Comparison of ENCODE assay signal across 16 cellular contexts in the genomic region with DNA sequence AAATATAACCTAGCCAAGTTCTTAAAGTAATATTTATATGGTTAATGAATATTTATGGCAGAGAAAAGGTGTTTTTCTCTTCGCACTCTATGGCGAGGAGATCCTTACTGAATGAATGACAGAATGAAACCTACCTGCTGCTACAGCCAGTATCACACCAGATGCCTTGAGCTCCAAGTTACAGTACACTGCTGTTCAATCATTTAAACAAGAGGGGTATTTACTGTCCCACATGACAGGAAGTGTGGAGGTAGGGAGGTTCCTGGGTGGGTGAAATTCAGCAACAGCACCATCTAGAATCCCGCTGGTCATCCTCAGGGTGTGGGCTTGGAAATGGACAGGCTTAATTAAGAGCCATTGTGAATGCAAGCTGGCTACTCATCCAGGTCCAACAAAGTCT. TPM values are rescaled to one million over a fixed set of nuclear protein-coding genes. Genes with fewer than 3 reads are reported as not detected.
DNase-seq lines count a peak whose midpoint lies in the region; FAIRE-seq and TF ChIP-seq lines count a peak whose summit lies in the region.
"Had no signal": no experiment of that assay in that cellular context is flagged by ENCODE, and none has a peak within 500 bp of the region (broad histone marks: within the 10 kb centered on the region; RNA-seq: fewer than 3 reads in every experiment).

No MANE protein-coding gene starts in this region.

- no peaks in the 10 kb centered on the region for H3K9me3 Mint-ChIP-seq in MCF 10A (ENCODE audit: unreplicated experiment)
- no peaks in the 10 kb centered on the region for H3K9me3 Mint-ChIP-seq in endodermal cell
- H3K9me3 Mint-ChIP-seq: stimulated activated naive CD8-positive, alpha-beta T cell treated with anti-CD3 and anti-CD28 coated beads, Interleukin-15, amount 100 ng/mL, for 72 hours had no signal

- CTCF ChIA-PET in MCF 10A (lab: Yijun Ruan, JAX): interaction anchor here (0.8 kb wide), 1 partner anchor 65 kb away, joined by 3 read pairs; no protein-coding TSS in a partner anchor

- no peaks in the 10 kb centered on the region for H3K27me3 ChIP-seq in breast epithelium
- H3K27me3 ChIP-seq in muscle layer of colon (ENCODE audit: control insufficient read depth in 1 of 2, insufficient read depth in 2 of 2, low read length in 2 of 2): no peaks in the 10 kb centered on the region
- H3K27me3 ChIP-seq in endodermal cell (ENCODE audit: control insufficient read depth, insufficient read depth, low read length, poor library complexity, severe bottlenecking): peaks cover 97% of the 10 kb centered on the region

- no peaks in the 10 kb centered on the region for H3K27me3 Mint-ChIP-seq in MCF 10A (ENCODE audit: insufficient read depth, unreplicated experiment)
- peaks cover 88% of the 10 kb centered on the region for H3K27me3 Mint-ChIP-seq in endodermal cell (ENCODE audit: insufficient read depth)

- no peaks in the 10 kb centered on the region for H3K36me3 Mint-ChIP-seq in MCF 10A (ENCODE audit: insufficient read depth, unreplicated experiment)
- no peaks in the 10 kb centered on the region for H3K36me3 Mint-ChIP-seq in endodermal cell (ENCODE audit: low read depth)

- BruUV-seq in MCF 10A (replicated peaks; lab: Mats Ljungman, UMichigan): no TSS peak

- H3K4me1 ChIP-seq in breast epithelium (peaks cover 0 to 3% of the 10 kb centered on the region in 2 donors), muscle layer of colon (ENCODE audit: insufficient read depth, low read length) (peaks cover 45% of the 10 kb centered on the region), endodermal cell (ENCODE audit: control insufficient read depth, insufficient read depth, low read length) (no peaks in the 10 kb centered on the region)

- TF ChIP-seq POLR2A in breast epithelium (IDR thresholded peaks at IDR 0.05): no peak

- 91 to 96% (median 91%) methylated on average over 3 of the region's 3 CpGs for WGBS in adipose tissue, 3 donors
- whole genome bisulfite sequencing in endodermal cell (ENCODE audit: insufficient coverage in 1 of 2, insufficient read length in 1 of 2), 2 experiments: 95 to 100% methylated on average over 1 to 3 of the region's 3 CpGs

- H3K4me3 Mint-ChIP-seq in MCF 10A (ENCODE audit: unreplicated experiment) (no peak overlapping the region), endodermal cell (no peak overlapping the region)
- H3K4me3 Mint-ChIP-seq: stimulated activated naive CD8-positive, alpha-beta T cell treated with anti-CD3 and anti-CD28 coated beads, Interleukin-15, amount 100 ng/mL, for 72 hours had no signal

- H3K27ac Mint-ChIP-seq in MCF 10A (ENCODE audit: low read depth, unreplicated experiment) (no peak overlapping the region), endodermal cell (no peak overlapping the region)
- H3K27ac Mint-ChIP-seq: stimulated activated naive CD8-positive, alpha-beta T cell treated with anti-CD3 and anti-CD28 coated beads, Interleukin-15, amount 100 ng/mL, for 72 hours had no signal

- POLR2A ChIA-PET in MCF 10A (lab: Yijun Ruan, JAX): no interaction called here

- peaks cover 27% of the 10 kb centered on the region for H3K4me1 Mint-ChIP-seq in MCF 10A (ENCODE audit: insufficient read depth, unreplicated experiment)
- H3K4me1 Mint-ChIP-seq in endodermal cell: peaks cover 23% of the 10 kb centered on the region

- no peak for TF ChIP-seq CTCF in breast epithelium (IDR thresholded peaks at IDR 0.05)
- TF ChIP-seq CTCF in MCF 10A (IDR thresholded peaks at IDR 0.05; ENCODE audit: unreplicated experiment): no peak
- no peak for TF ChIP-seq CTCF in endodermal cell (conservative IDR thresholded peaks at IDR 0.05)

- H3K4me3 ChIP-seq in breast epithelium (no peak overlapping the region), muscle layer of colon (ENCODE audit: low read depth in 1 of 2, low read length in 2 of 2) (no peak overlapping the region), endodermal cell (ENCODE audit: low read length) (no peak overlapping the region)

- H3K9ac ChIP-seq in muscle layer of colon (ENCODE audit: low read length) (no peak overlapping the region), endodermal cell (ENCODE audit: extremely low read depth, low read length, poor library complexity, severe bottlenecking) (no peak overlapping the region)

- H3K36me3 ChIP-seq in breast epithelium (no peaks in the 10 kb centered on the region), muscle layer of colon (ENCODE audit: insufficient read depth, low read length) (no peaks in the 10 kb centered on the region), endodermal cell (ENCODE audit: control insufficient read depth, insufficient read depth, low read length) (no peaks in the 10 kb centered on the region)

- DNase-seq in breast epithelium (ENCODE audit: low spot score in 2 of 2) (no peak), MCF 10A (ENCODE audit: unreplicated experiment) (no peak), urothelium cell line (ENCODE audit: low spot score) (no peak), NCI-H748 treated with DMSO at 0.1 percent for 48 hours (lab: John Stamatoyannopoulos, UW) (no peak), endodermal cell (no peak), HuH-7.5 (ENCODE audit: low spot score) (no peak)
- DNase-seq: anterior cingulate cortex, H7, hippocampal formation, NCI-H1105 treated with DMSO at 0.1 percent for 48 hours, NCI-H510A had no signal

- no peaks in the 10 kb centered on the region for H3K9me3 ChIP-seq in breast epithelium
- no peaks in the 10 kb centered on the region for H3K9me3 ChIP-seq in muscle layer of colon (ENCODE audit: low read length)
- H3K9me3 ChIP-seq in endodermal cell (ENCODE audit: control insufficient read depth, low read length): no peaks in the 10 kb centered on the region

- intact Hi-C loops in breast epithelium (cut with DNase I; ENCODE audit: low total_unique reads) (no loop called here), MCF 10A (cut with micrococcal nuclease) (no loop called here)

- H3K27ac ChIP-seq in breast epithelium (peak overlapping the region; percentile 45 to 78), adipose tissue (ENCODE audit: low read depth, low read length) (peak overlapping the region; percentile 62), muscle layer of colon (ENCODE audit: low read depth, low read length) (peak overlapping the region; percentile 27), endodermal cell (ENCODE audit: low read depth, low read length) (no peak overlapping the region)
- H3K27ac ChIP-seq: 22Rv1 had no signal

- FAIRE-seq in urothelium cell line (lab: Jason Lieb, UNC): peak; percentile 83
- FAIRE-seq: HTR-8/SVneo had no signal

RNA-seq across cellular contexts. Expression of a gene that starts 14.8 kb away (rescaled TPM):
- total RNA-seq in breast epithelium (10 to 100 TPM; 23.6 to 46.4 (median 33.4) TPM), MCF 10A (2022) (19.3 and 23.5 TPM in 2 replicates), endodermal cell (10 to 100 TPM; 10.6 to 10.8 TPM)
- polyA plus RNA-seq in adipose tissue: 10 to 100 TPM in 2 of 3 donors, 1 to 10 TPM in 1; 5.2 to 28.5 (median 23.2) TPM
- 17.0 TPM for polyA plus RNA-seq in endodermal cell (2013, experiment 1 of 2)
- polyA plus RNA-seq in endodermal cell (2013, experiment 2 of 2): 16.5 TPM
